Comparison of ENCODE assay signal across 11 cellular contexts in genomic region chr16:89407925-89408300, GRCh38.
DNase-seq lines count a peak whose midpoint lies in the region; ATAC-seq, FAIRE-seq and TF ChIP-seq lines count a peak whose summit lies in the region.
"Had no signal": no experiment of that assay in that cellular context is flagged by ENCODE, and none has a peak within 500 bp of the region (broad histone marks: within the 10 kb centered on the region; RNA-seq: fewer than 3 reads in every experiment).

No MANE protein-coding gene starts in this region.

- H3K27me3 Mint-ChIP-seq in central memory CD8-positive, alpha-beta T cell = no peaks in the 10 kb centered on the region
- H3K27me3 Mint-ChIP-seq in memory B cell = no peaks in the 10 kb centered on the region

- H3K4me3 ChIP-seq in HepG2 (replicated peaks in 1 of 3; ENCODE audit: insufficient read depth in 1 of 3, low read depth in 2 of 3, low read length in 3 of 3) = no peak overlapping the region
- H3K4me3 ChIP-seq in right lobe of liver = no peak overlapping the region
- H3K4me3 ChIP-seq: PC-9 had no signal

- intact Hi-C loops in HepG2 (cut with micrococcal nuclease; ENCODE audit: unreplicated experiment) = no loop called here
- intact Hi-C loops in right lobe of liver (cut with DNase I) = no loop called here

- TF ChIP-seq POLR2A in HepG2 (IDR thresholded peaks at IDR 0.05; ENCODE audit: insufficient read depth in 1 of 2, low read depth in 2 of 2, low read length in 2 of 2) (no peak), right lobe of liver (IDR thresholded peaks at IDR 0.05) (no peak)

- peaks cover 97% of the 10 kb centered on the region for H3K79me2 ChIP-seq in HepG2 (ENCODE audit: insufficient read depth, low read length)

- CTCF ChIA-PET in HepG2 (lab: Yijun Ruan, JAX; ENCODE audit: low intra/inter-chr PET ratio, low total read pairs) = no interaction called here

- no peak for TF ChIP-seq CTCF in HepG2 (CRISPR knock-in tag; IDR thresholded peaks at IDR 0.05)
- TF ChIP-seq CTCF in right lobe of liver (IDR thresholded peaks at IDR 0.05) = no peak

- in situ Hi-C loops in HepG2 (cut with HindIII; ENCODE audit: extremely low pct_ligation_motif_present, low pct_unique_long_range_greater_than_20kb) = no loop called here

- DNase-seq in HepG2 (ENCODE audit: low spot score) (no peak), right lobe of liver (no peak), memory B cell (ENCODE audit: low spot score in 2 of 2) (no peak), medulla oblongata (ENCODE audit: extremely low spot score) (no peak), GM03348 (ENCODE audit: low spot score) (no peak)
- no peak for DNase-seq in central memory CD8-positive, alpha-beta T cell (ENCODE audit: low spot score in 2 of 2)
- DNase-seq in stimulated activated CD4-positive, alpha-beta T cell treated with anti-CD3 and anti-CD28 coated beads, Interleukin-2, amount 100 ng/mL, for 24 hours = no peak
- DNase-seq: activated CD8-positive, alpha-beta memory T cell treated with anti-CD3 and anti-CD28 coated beads for 24 hours; COR-L47; PC-9 had no signal

- H3K27ac Mint-ChIP-seq in central memory CD8-positive, alpha-beta T cell (ENCODE audit: low read depth) = peak overlapping the region; percentile 91
- H3K27ac Mint-ChIP-seq in memory B cell = peak overlapping the region; percentile 60

- H3K4me2 ChIP-seq in HepG2 (ENCODE audit: low read depth, low read length) = peak overlapping the region; percentile 15; the same call in 1 of the 2 replicates
- H3K4me2 ChIP-seq: PC-9 had no signal

- peaks cover 82% of the 10 kb centered on the region for H3K4me1 Mint-ChIP-seq in central memory CD8-positive, alpha-beta T cell
- H3K4me1 Mint-ChIP-seq in memory B cell = peaks cover 62% of the 10 kb centered on the region

- peak overlapping the region; percentile 63 for H3K4me3 Mint-ChIP-seq in central memory CD8-positive, alpha-beta T cell
- H3K4me3 Mint-ChIP-seq in memory B cell = no peak overlapping the region

- H2AFZ ChIP-seq in HepG2 (ENCODE audit: low read length) = no peak overlapping the region
- H2AFZ ChIP-seq: PC-9 had no signal

- H3K36me3 Mint-ChIP-seq in central memory CD8-positive, alpha-beta T cell (ENCODE audit: insufficient read depth) = peaks cover 17% of the 10 kb centered on the region
- H3K36me3 Mint-ChIP-seq in memory B cell = peaks cover 3% of the 10 kb centered on the region

- H3K4me1 ChIP-seq in HepG2 (ENCODE audit: insufficient read depth, low read length) (peaks cover 99% of the 10 kb centered on the region), right lobe of liver (peaks cover 0 to 59% (median 25%) of the 10 kb centered on the region in 4 donors)

- peaks cover 98% of the 10 kb centered on the region for H4K20me1 ChIP-seq in HepG2 (ENCODE audit: insufficient read depth, low read length)

- peak; percentile 15 for ATAC-seq in HepG2
- no peak for ATAC-seq in right lobe of liver
- ATAC-seq in central memory CD8-positive, alpha-beta T cell (replicated peaks; ENCODE audit: extremely low read depth, poor library complexity, severe bottlenecking) = no peak
- ATAC-seq in memory B cell (ENCODE audit: low read depth) = no peak
- ATAC-seq in GM18520 (IDR thresholded peaks at IDR 0.05; ENCODE audit: unreplicated experiment) = no peak

- H3K9me3 Mint-ChIP-seq in central memory CD8-positive, alpha-beta T cell = no peaks in the 10 kb centered on the region
- no peaks in the 10 kb centered on the region for H3K9me3 Mint-ChIP-seq in memory B cell

- TF ChIP-seq EP300 in HepG2 (IDR thresholded peaks at IDR 0.05; ENCODE audit: low read depth in 2 of 2, low read length in 2 of 2) (0 out of 4 replicates have a peak, but pooled peaks of 1 of the 2 experiments have one; percentile 29), HepG2 (CRISPR knock-in tag; IDR thresholded peaks at IDR 0.05; ENCODE audit: borderline replicate concordance) (no peak)

- H3K27ac ChIP-seq in HepG2 (ENCODE audit: extremely low read length, insufficient read depth, low read length) (peak overlapping the region; percentile 48), right lobe of liver (peak overlapping the region in 1 of 3 donors; percentile 7)
- H3K27ac ChIP-seq: PC-9 had no signal

- TF ChIP-seq RAD21 in HepG2 (CRISPR knock-in tag; IDR thresholded peaks at IDR 0.05) = no peak

- no TSS peak for BruUV-seq in HepG2 (replicated peaks; lab: Mats Ljungman, UMichigan)

- WGBS in HepG2 (ENCODE audit: low lambda C conversion rate) = 75% methylated on average over 5 of the region's 5 CpGs
- WGBS in right lobe of liver (ENCODE audit: insufficient coverage, low coverage, low lambda C conversion rate, missing lambda C conversion rate) = 15% methylated on average over 2 of the region's 5 CpGs

- POLR2A ChIA-PET in HepG2 (lab: Yijun Ruan, JAX) = no interaction called here

- H3K9me3 ChIP-seq in HepG2 (ENCODE audit: low read length) (no peaks in the 10 kb centered on the region), right lobe of liver (no peaks in the 10 kb centered on the region)

- no peaks in the 10 kb centered on the region for H3K27me3 ChIP-seq in HepG2 (ENCODE audit: control insufficient read depth in 1 of 2, insufficient read depth in 2 of 2, low read length in 2 of 2)
- no peaks in the 10 kb centered on the region for H3K27me3 ChIP-seq in right lobe of liver

- H3K36me3 ChIP-seq in HepG2 (replicated peaks in 1 of 2; ENCODE audit: control insufficient read depth in 1 of 2, insufficient read depth in 2 of 2, low read length in 2 of 2) (peaks cover 9 to 10% of the 10 kb centered on the region in 2 experiments; a peak in 3 of 5 replicates), right lobe of liver (no peaks in the 10 kb centered on the region)

- H3K9ac ChIP-seq in HepG2 (ENCODE audit: insufficient read depth, low read depth, low read length) = 0 out of 2 replicates have a peak overlapping the region, but pooled peaks have one; percentile 17

- FAIRE-seq in HepG2 (lab: Jason Lieb, UNC) = no peak

TF ChIP-seq in HepG2, 621 proteins besides CTCF, POLR2A, EP300 and RAD21 (continues in another document):
- no peak for TF ChIP-seq NCOA2 (CRISPR knock-in tag; IDR thresholded peaks at IDR 0.05)
- no peak for TF ChIP-seq CCDC6 (CRISPR knock-in tag; IDR thresholded peaks at IDR 0.05)
- no peak for TF ChIP-seq CCAR2 (optimal IDR thresholded peaks at IDR 0.05; ENCODE audit: low read depth, low read length)
- TF ChIP-seq FOXJ3 (CRISPR knock-in tag; IDR thresholded peaks at IDR 0.05; ENCODE audit: borderline replicate concordance) = no peak
- no peak for TF ChIP-seq ARID2 (CRISPR knock-in tag; IDR thresholded peaks at IDR 0.05; ENCODE audit: borderline replicate concordance)
- no peak for TF ChIP-seq THRA (CRISPR knock-in tag; IDR thresholded peaks at IDR 0.05; ENCODE audit: borderline replicate concordance)
- peak; percentile 13; the same call in 1 of the 2 replicates for TF ChIP-seq ZNF574 (CRISPR knock-in tag; IDR thresholded peaks at IDR 0.05)
- no peak for TF ChIP-seq KLF15 (CRISPR knock-in tag; IDR thresholded peaks at IDR 0.05; ENCODE audit: borderline replicate concordance)
- TF ChIP-seq ZNF383 (CRISPR knock-in tag; IDR thresholded peaks at IDR 0.05; ENCODE audit: borderline replicate concordance) = no peak
- TF ChIP-seq MAX (IDR thresholded peaks at IDR 0.05) = 0 out of 2 replicates have a peak, but pooled peaks have one; percentile 26
- no peak for TF ChIP-seq NR1H2 (CRISPR knock-in tag; IDR thresholded peaks at IDR 0.05; ENCODE audit: borderline replicate concordance, low read depth)
- TF ChIP-seq ZNF792 (CRISPR knock-in tag; IDR thresholded peaks at IDR 0.05) = no peak
- no peak for TF ChIP-seq ZNF766 (CRISPR knock-in tag; IDR thresholded peaks at IDR 0.05; ENCODE audit: borderline replicate concordance)
- no peak for TF ChIP-seq NR2F2 (IDR thresholded peaks at IDR 0.05; ENCODE audit: borderline replicate concordance, low read depth)
